In the genomic region with DNA sequence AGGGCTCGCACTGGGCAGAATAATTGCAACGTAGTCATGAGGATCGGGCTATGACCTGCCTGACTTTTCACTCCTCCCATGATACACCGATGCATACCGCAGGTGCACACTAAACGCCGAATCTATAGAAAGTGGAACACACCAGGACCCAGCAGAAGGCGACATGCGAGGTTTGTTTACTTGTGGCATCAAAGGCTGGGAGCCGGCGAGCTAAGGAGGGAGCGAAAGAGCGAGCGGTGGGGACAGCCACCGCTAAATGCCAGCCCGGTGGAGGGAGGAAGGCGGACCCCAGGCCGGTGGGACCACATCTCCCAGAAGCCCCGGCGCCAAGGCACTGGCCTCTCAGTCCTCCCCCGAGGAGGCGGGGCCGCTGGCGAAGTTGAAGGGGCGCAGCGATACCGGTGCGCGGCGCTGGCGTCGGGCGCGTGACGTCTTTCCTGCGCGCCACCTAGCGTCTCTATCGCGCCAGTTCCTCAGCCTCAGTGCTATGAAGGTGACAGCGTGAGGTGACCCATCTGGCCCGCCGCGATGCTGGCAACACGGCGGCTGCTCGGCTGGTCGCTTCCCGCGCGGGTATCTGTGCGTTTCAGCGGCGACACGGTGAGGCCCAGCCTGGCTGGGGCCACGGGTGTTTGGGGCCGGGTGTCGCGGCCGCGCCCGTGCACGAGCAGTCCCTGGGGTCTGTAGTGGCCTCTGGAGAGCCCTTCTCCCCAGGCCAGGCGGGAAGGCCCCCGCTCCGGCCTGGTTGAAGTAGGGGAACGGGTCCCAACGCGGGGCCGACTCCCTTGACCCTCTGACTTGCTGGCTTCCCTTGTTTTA, we compare ENCODE assay signal across 8 cellular contexts. TPM values are rescaled to one million over a fixed set of nuclear protein-coding genes. Genes with fewer than 3 reads are reported as not detected.
DNase-seq lines count a peak whose midpoint lies in the region; ATAC-seq, FAIRE-seq and TF ChIP-seq lines count a peak whose summit lies in the region.

Gene NDUFV1 (plus strand): TSS at position 460 of the 819 bp plus-strand sequence. CDS start 69 bp downstream, at position 529.

- ATAC-seq in HG02852 (IDR thresholded peaks at IDR 0.05; ENCODE audit: unreplicated experiment), result peak; percentile 92
- peak; percentile 99 to 100 for ATAC-seq in left cardiac atrium
- peak; percentile 98 to 99 (median 98) for ATAC-seq in psoas muscle

- H3K27me3 ChIP-seq in psoas muscle (ENCODE audit: insufficient read depth in 3 of 3, low read length in 2 of 3), result no peaks in the 10 kb centered on the region

- FAIRE-seq in GM12892 (lab: Jason Lieb, UNC) (peak; percentile 100), urothelium cell line (lab: Jason Lieb, UNC) (peak; percentile 88)

- H3K4me1 ChIP-seq in psoas muscle, result peaks cover 27% of the 10 kb centered on the region

- TF ChIP-seq POLR2A in GM12892 (IDR thresholded peaks at IDR 0.05; ENCODE audit: low read depth, low read length), result peak; percentile 90

- peak within 1 kb of the TSS; percentile 88 for H3K27ac ChIP-seq in psoas muscle

- 0 to 1% (median 1%) methylated on average over 68 to 70 of the region's 70 CpGs for WGBS in psoas muscle, 3 donors

- peak; percentile 61 for TF ChIP-seq CTCF in psoas muscle (IDR thresholded peaks at IDR 0.05)

- H3K9me3 ChIP-seq in psoas muscle, result no peaks in the 10 kb centered on the region

- H3K36me3 ChIP-seq in psoas muscle (ENCODE audit: insufficient read depth in 1 of 2, low read depth in 1 of 2), result peaks cover 14 to 37% of the 10 kb centered on the region in 2 donors

- DNase-seq in GM12892 (ENCODE audit: insufficient read length) (peak; percentile 84), NCI-H146 treated with DMSO at 0.1 percent for 48 hours (lab: John Stamatoyannopoulos, UW; ENCODE audit: unreplicated experiment) (peak; percentile 96), amniotic stem cell (lab: John Stamatoyannopoulos, UW) (peak; percentile 76), left cardiac atrium (peak; percentile 98), psoas muscle (peak; percentile 98 to 99), urothelium cell line (ENCODE audit: low spot score) (peak; percentile 96)

- peak within 1 kb of the TSS; percentile 87 for H3K4me3 ChIP-seq in psoas muscle

- intact Hi-C loops in T-helper 1 cell treated with Interleukin-12 subunit alpha and Interleukin-12 subunit beta and Interleukin-4 antibody, amounts not matched to agents 30 ng/mL and 1 ng/mL, for 36 hours (cut with micrococcal nuclease), result loop anchor here (1.0 to 2.0 kb wide), 10 partner anchors 8 to 1140 kb away; partner anchors contain the start of genes AIP, CDK2AP2, GSTP1 and NUDT8
- intact Hi-C loops in left cardiac atrium (cut with DNase I), result no loop called here
- intact Hi-C loops in psoas muscle (cut with DNase I), result loop anchor here in 1 of 2 donors (5.0 kb wide), 1 partner anchor 34 kb away; no protein-coding TSS in a partner anchor

RNA-seq across cellular contexts. Expression of gene NDUFV1, which starts in this region (rescaled TPM):
- polyA plus RNA-seq in GM12892 (2012; ENCODE audit: missing spikeins), result 150 TPM
- total RNA-seq in T-helper 1 cell treated with Interleukin-12 subunit alpha and Interleukin-12 subunit beta and Interleukin-4 antibody, amounts not matched to agents 30 ng/mL and 1 ng/mL, for 36 hours, result 244 and 258 TPM in 2 replicates
- total RNA-seq in left cardiac atrium (100 to 1,000 TPM; 422 to 434 TPM), psoas muscle (100 to 1,000 TPM; 250 to 413 (median 364) TPM)
- 100 to 1,000 TPM; 248 to 340 (median 287) TPM for polyA plus RNA-seq in psoas muscle

Comparison
In these comparisons a context has a peak if more than half of its experiments do, and no peak if none do; other contexts are left out.
1. Peak in every context shown above with its lines: DNase-seq, ATAC-seq, H3K4me3 ChIP-seq and H3K27ac ChIP-seq.